ENCODE assay signal across 8 cellular contexts in the genomic region with DNA sequence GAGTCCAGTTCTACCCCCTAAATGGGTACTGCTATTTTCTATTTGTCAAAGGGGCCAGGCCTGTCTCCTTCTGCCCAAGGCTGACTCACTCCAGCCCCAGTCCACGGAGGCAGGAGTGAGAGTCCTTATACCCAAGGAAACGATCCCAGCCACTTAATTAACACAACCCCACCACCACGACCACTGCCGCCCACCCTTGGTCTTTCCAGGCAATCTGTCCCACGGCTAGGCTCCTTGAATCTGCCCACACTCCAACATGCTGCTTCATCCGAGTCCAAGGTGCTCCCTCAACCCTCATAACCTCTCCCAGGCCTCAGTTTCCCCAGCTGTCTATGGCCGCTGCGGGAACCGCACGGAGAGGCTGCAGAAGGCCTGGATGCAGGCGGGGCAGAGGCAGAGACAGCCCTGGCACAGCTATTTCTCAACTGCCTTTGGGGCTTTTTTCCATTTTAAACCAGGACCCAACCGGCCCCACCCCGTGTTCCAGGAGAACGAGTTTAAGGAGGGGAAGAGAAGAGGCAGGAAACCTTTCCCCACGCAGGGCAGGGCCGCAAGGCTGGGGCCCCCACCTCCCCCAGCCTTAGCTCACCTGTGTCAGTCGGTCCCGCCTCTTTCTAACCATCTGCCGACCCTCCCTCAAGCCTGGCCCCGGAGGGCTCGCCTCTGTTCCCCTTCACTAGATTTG. TPM values are rescaled to one million over a fixed set of nuclear protein-coding genes. Genes with fewer than 3 reads are reported as not detected.
A peak's percentile ranks its signal among the peaks of the same experiment; 100 is the strongest.
DNase-seq lines count a peak whose midpoint lies in the region; ATAC-seq, FAIRE-seq and TF ChIP-seq lines count a peak whose summit lies in the region.

No MANE protein-coding gene starts in this region.

- DNase-seq in GM12892 (ENCODE audit: insufficient read length), result no peak
- DNase-seq in left cardiac atrium, result no peak
- DNase-seq in sciatic nerve (ENCODE audit: low spot score), result no peak
- DNase-seq in NCI-H146 treated with DMSO at 0.1 percent for 48 hours (lab: John Stamatoyannopoulos, UW; ENCODE audit: unreplicated experiment), result no peak
- no peak for DNase-seq in AG08395 (ENCODE audit: low spot score)

- TF ChIP-seq CTCF in WI38 (IDR thresholded peaks at IDR 0.05; ENCODE audit: low read depth, low read length), result no peak

- intact Hi-C loops in left cardiac atrium (cut with DNase I) (no loop called here), sciatic nerve (cut with DNase I) (no loop called here)

- TF ChIP-seq POLR2A in GM12892 (IDR thresholded peaks at IDR 0.05; ENCODE audit: low read depth, low read length), result no peak

- peak; percentile 40 for FAIRE-seq in GM12892 (lab: Jason Lieb, UNC)

- H3K4me3 ChIP-seq in WI38 (ENCODE audit: low read depth, low read length), result peak overlapping the region; percentile 72

- ATAC-seq in left cardiac atrium, result peak; percentile 21 to 45
- peak; percentile 55 for ATAC-seq in sciatic nerve
- ATAC-seq in GM21515 (IDR thresholded peaks at IDR 0.05; ENCODE audit: unreplicated experiment), result no peak
- ATAC-seq in HG03378 (IDR thresholded peaks at IDR 0.05; ENCODE audit: unreplicated experiment), result no peak

RNA-seq across cellular contexts. Expression of a gene that starts 0.7 kb away (rescaled TPM):
- polyA plus RNA-seq in GM12892 (2012; ENCODE audit: missing spikeins), result 6.0 TPM
- 10 to 100 TPM; 12.2 to 14.2 TPM for total RNA-seq in left cardiac atrium
- total RNA-seq in sciatic nerve, result 25.1 TPM

RNA-seq across cellular contexts. Expression of a gene that starts 7.4 kb away (rescaled TPM):
- polyA plus RNA-seq in GM12892 (2012; ENCODE audit: missing spikeins), result 53.2 TPM
- 10 to 100 TPM; 89.9 to 96.6 TPM for total RNA-seq in left cardiac atrium
- 58.0 TPM for total RNA-seq in sciatic nerve

RNA-seq across cellular contexts. Expression of a gene that starts 7.6 kb away (rescaled TPM):
- 21.6 TPM for polyA plus RNA-seq in GM12892 (2012; ENCODE audit: missing spikeins)
- 10 to 100 TPM; 16.4 to 20.0 TPM for total RNA-seq in left cardiac atrium
- 42.7 TPM for total RNA-seq in sciatic nerve

RNA-seq across cellular contexts. Expression of a gene that starts 16.5 kb away (rescaled TPM):
- polyA plus RNA-seq in GM12892 (2012; ENCODE audit: missing spikeins), result 3.6 TPM
- total RNA-seq in left cardiac atrium (10 to 100 TPM; 23.5 to 28.3 TPM), sciatic nerve (27.5 TPM)

RNA-seq across cellular contexts. Expression of a gene that starts 35.8 kb away (rescaled TPM):
- polyA plus RNA-seq in GM12892 (2012; ENCODE audit: missing spikeins), result 1.1 TPM
- total RNA-seq in left cardiac atrium, result 1 to 10 TPM; 1.3 to 1.5 TPM
- total RNA-seq in sciatic nerve, result 1.3 TPM

Comparison
In these comparisons a context has a peak if more than half of its experiments do, and no peak if none do; other contexts are left out.
1. ATAC-seq: peak in left cardiac atrium (2 of 2) and sciatic nerve (single experiment); none in GM21515 (single experiment) and HG03378 (single experiment).